Comparison of ENCODE assay signal across 13 cellular contexts in the genomic region with DNA sequence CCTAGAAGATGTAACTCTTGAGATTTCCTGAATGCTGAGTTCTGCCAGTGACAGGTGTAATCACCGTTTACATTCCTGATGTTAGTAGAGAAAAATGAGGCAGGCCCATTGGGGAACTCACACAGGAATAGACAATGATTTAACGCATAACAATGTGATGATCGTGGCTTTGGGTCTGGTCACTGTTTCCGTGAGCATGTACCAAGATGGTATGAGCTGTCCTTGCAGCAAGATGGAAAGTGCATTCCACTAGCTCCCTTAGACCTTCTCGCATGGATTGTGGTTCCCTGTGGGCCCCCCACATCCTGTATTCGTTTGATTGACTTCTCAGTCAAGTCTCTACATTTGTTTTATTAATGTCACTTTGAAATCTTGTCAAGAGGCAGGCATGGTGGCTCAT.
DNase-seq lines count a peak whose midpoint lies in the region; ATAC-seq, FAIRE-seq and TF ChIP-seq lines count a peak whose summit lies in the region.
"Had no signal": no experiment of that assay in that cellular context is flagged by ENCODE, and none has a peak within 500 bp of the region (broad histone marks: within the 10 kb centered on the region; RNA-seq: fewer than 3 reads in every experiment).

No MANE protein-coding gene starts in this region.

- ATAC-seq in A549 = no peak
- peak; percentile 56; the same call in 2 of the 3 replicates for ATAC-seq in SK-N-SH treated with all-trans-retinoic acid at 6 μM for 48 hours
- peak; percentile 29 for ATAC-seq in foreskin keratinocyte
- ATAC-seq in psoas muscle = no peak
- ATAC-seq in GM18858 (IDR thresholded peaks at IDR 0.05; ENCODE audit: unreplicated experiment) = no peak
- ATAC-seq: natural killer cell had no signal

- H3K9me3 ChIP-seq in A549 = no peaks in the 10 kb centered on the region
- no peaks in the 10 kb centered on the region for H3K9me3 ChIP-seq in psoas muscle
- H3K9me3 ChIP-seq: thyroid gland had no signal

- no peak for FAIRE-seq in A549 (lab: Jason Lieb, UNC)

- no peaks in the 10 kb centered on the region for H3K27me3 ChIP-seq in foreskin keratinocyte
- peaks cover 0 to 3% (median 0%) of the 10 kb centered on the region in 3 donors for H3K27me3 ChIP-seq in psoas muscle (ENCODE audit: insufficient read depth in 3 of 3, low read length in 2 of 3)
- H3K27me3 ChIP-seq: hepatocyte, thyroid gland had no signal

- H3K4me2 ChIP-seq in A549 = no peak overlapping the region
- H3K4me2 ChIP-seq: hepatocyte had no signal

- H3K27ac ChIP-seq in A549 (no peak overlapping the region), foreskin keratinocyte (no peak overlapping the region), psoas muscle (no peak overlapping the region)
- H3K27ac ChIP-seq: hepatocyte, thyroid gland had no signal

- CTCF ChIA-PET in A549 (lab: Yijun Ruan, JAX) = interaction anchor here (1.2 to 2.6 kb wide), 2 partner anchors 28 to 190 kb away, joined by 3 to 10 read pairs; no protein-coding TSS in a partner anchor

- WGBS in A549 (ENCODE audit: missing lambda C conversion rate) = 16% methylated on average over 6 of the region's 6 CpGs
- 55 to 65% (median 63%) methylated on average over 6 of the region's 6 CpGs for WGBS in psoas muscle, 3 donors

- no peak for TF ChIP-seq EP300 in A549 (IDR thresholded peaks at IDR 0.05)

- TF ChIP-seq POLR2A in A549 (IDR thresholded peaks at IDR 0.05; ENCODE audit: low read length) = no peak

- no peak for TF ChIP-seq CTCF in A549 (IDR thresholded peaks at IDR 0.05)
- no peak for TF ChIP-seq CTCF in foreskin keratinocyte (conservative IDR thresholded peaks at IDR 0.05)
- TF ChIP-seq CTCF in psoas muscle (IDR thresholded peaks at IDR 0.05) = no peak

- no peak for TF ChIP-seq RAD21 in A549 (conservative IDR thresholded peaks at IDR 0.05 in 1 of 2, IDR thresholded peaks at IDR 0.05 in 1 of 2)

- DNase-seq in A549 (ENCODE audit: low read depth in 1 of 2, low spot score in 1 of 2) (no peak), HK-2 (ENCODE audit: unreplicated experiment) (peak; percentile 49), foreskin keratinocyte (peak in 1 of 2 donors; percentile 57), NCI-H510A treated with DMSO at 0.1 percent for 48 hours (lab: John Stamatoyannopoulos, UW) (no peak), psoas muscle (no peak)
- no peak for DNase-seq in activated CD8-positive, alpha-beta memory T cell treated with anti-CD3 and anti-CD28 coated beads for 24 hours
- DNase-seq: aorta, natural killer cell, NCI-H1105 treated with DMSO at 0.1 percent for 48 hours, thyroid gland had no signal

- H3K4me1 ChIP-seq in A549 (no peaks in the 10 kb centered on the region), foreskin keratinocyte (no peaks in the 10 kb centered on the region), psoas muscle (no peaks in the 10 kb centered on the region)
- H3K4me1 ChIP-seq: thyroid gland had no signal

- H3K4me3 ChIP-seq in A549 (no peak overlapping the region), psoas muscle (no peak overlapping the region)
- H3K4me3 ChIP-seq: hepatocyte, thyroid gland had no signal

- POLR2A ChIA-PET in A549 (lab: Yijun Ruan, JAX) = no interaction called here

- H3K36me3 ChIP-seq in psoas muscle (ENCODE audit: insufficient read depth in 1 of 2, low read depth in 1 of 2) = no peaks in the 10 kb centered on the region
- H3K36me3 ChIP-seq: thyroid gland had no signal

- intact Hi-C loops in psoas muscle (cut with DNase I) = no loop called here

TF ChIP-seq in A549, 52 proteins besides CTCF, POLR2A, EP300 and RAD21:
- TF ChIP-seq FOXS1 (CRISPR knock-in tag; IDR thresholded peaks at IDR 0.05) = no peak
- peak; percentile 40; the same call in 1 of the 2 replicates for TF ChIP-seq RNF2 (IDR thresholded peaks at IDR 0.05; ENCODE audit: borderline replicate concordance, low read depth)

TF ChIP-seq in SK-N-SH treated with all-trans-retinoic acid at 6 μM for 48 hours, 23 proteins besides CTCF, POLR2A, EP300 and RAD21:
- TF ChIP-seq CREB5 (CRISPR knock-in tag; IDR thresholded peaks at IDR 0.05; ENCODE audit: low read depth) (no peak), ZNF70 (CRISPR knock-in tag; IDR thresholded peaks at IDR 0.05) (no peak), ZNF8 (CRISPR knock-in tag; IDR thresholded peaks at IDR 0.05) (no peak), ZC3H10 (CRISPR knock-in tag; IDR thresholded peaks at IDR 0.05) (no peak), CSRNP3 (CRISPR knock-in tag; IDR thresholded peaks at IDR 0.05) (no peak), ZFP3 (CRISPR knock-in tag; IDR thresholded peaks at IDR 0.05) (no peak), SNAI2 (CRISPR knock-in tag; IDR thresholded peaks at IDR 0.05) (no peak), TCF4 (CRISPR knock-in tag; IDR thresholded peaks at IDR 0.05; ENCODE audit: borderline replicate concordance) (no peak), ZNF565 (CRISPR knock-in tag; conservative IDR thresholded peaks at IDR 0.05; ENCODE audit: low read depth) (no peak), BACH2 (CRISPR knock-in tag; IDR thresholded peaks at IDR 0.05; ENCODE audit: borderline replicate concordance) (no peak), CSDC2 (CRISPR knock-in tag; IDR thresholded peaks at IDR 0.05) (no peak), RARB (CRISPR knock-in tag; IDR thresholded peaks at IDR 0.05) (no peak), PPARA (CRISPR knock-in tag; IDR thresholded peaks at IDR 0.05; ENCODE audit: borderline replicate concordance) (no peak), GLIS3 (CRISPR knock-in tag; IDR thresholded peaks at IDR 0.05) (no peak), ISL1 (CRISPR knock-in tag; IDR thresholded peaks at IDR 0.05) (no peak), TSHZ2 (CRISPR knock-in tag; IDR thresholded peaks at IDR 0.05) (no peak), OSR1 (CRISPR knock-in tag; IDR thresholded peaks at IDR 0.05) (no peak)
- TF ChIP-seq, protein P1, sequence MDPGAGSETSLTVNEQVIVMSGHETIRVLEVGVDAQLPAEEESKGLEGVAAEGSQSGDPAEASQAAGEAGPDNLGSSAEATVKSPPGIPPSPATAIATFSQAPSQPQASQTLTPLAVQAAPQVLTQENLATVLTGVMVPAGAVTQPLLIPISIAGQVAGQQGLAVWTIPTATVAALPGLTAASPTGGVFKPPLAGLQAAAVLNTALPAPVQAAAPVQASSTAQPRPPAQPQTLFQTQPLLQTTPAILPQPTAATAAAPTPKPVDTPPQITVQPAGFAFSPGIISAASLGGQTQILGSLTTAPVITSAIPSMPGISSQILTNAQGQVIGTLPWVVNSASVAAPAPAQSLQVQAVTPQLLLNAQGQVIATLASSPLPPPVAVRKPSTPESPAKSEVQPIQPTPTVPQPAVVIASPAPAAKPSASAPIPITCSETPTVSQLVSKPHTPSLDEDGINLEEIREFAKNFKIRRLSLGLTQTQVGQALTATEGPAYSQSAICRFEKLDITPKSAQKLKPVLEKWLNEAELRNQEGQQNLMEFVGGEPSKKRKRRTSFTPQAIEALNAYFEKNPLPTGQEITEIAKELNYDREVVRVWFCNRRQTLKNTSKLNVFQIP (CRISPR knock-in tag; IDR thresholded peaks at IDR 0.05; ENCODE audit: borderline replicate concordance, low read depth) = no peak
TF ChIP-seq in SK-N-SH treated with all-trans-retinoic acid at 6 μM for 48 hours: peak in this region for 0.

Comparison
In these comparisons a context has a peak if more than half of its experiments do, and no peak if none do; other contexts are left out.
1. ATAC-seq: peak in SK-N-SH treated with all-trans-retinoic acid at 6 μM for 48 hours (single experiment) and foreskin keratinocyte (single experiment); none in A549 (0 of 2), psoas muscle (0 of 4) and GM18858 (single experiment).